Comparison of ENCODE assay signal across 8 cellular contexts in the genomic region with DNA sequence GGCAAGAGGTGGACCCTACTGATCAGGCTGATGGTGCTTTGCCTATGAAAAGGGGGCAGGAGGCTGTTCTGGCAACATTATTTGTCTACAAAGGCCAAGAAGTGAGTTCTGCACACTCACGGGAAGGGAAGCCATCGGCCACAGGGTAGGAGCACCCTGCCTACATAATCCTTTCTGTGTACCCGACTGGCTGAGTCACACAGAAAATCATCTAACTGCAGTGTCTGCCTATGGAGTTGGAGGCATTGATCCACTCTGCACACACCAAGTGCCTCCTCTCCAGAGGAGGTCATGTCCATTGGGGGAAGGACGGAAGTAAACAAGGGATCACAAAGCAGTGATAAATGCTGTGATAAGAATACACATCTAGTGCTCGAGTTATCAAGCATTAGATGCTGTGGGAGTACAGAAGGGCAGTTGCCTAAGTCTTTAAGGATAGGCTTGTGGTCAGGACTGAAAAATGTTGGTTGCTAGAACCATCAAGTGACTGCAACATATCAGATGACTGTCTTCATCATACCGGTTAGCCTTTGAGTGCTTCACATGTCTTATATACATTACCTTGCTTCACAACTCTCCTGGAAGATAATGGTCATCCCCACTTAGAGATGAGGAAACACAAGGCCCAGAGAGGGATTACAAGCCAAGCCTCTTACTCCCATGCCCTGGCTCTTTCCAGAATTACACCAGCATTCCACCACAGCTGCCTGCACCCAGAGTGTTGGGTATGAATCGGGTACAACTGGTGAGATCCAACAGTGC. TPM values are rescaled to one million over a fixed set of nuclear protein-coding genes. Genes with fewer than 3 reads are reported as not detected.
DNase-seq lines count a peak whose midpoint lies in the region; ATAC-seq and TF ChIP-seq lines count a peak whose summit lies in the region.

No MANE protein-coding gene starts in this region.

- peak overlapping the region; percentile 59 for H3K4me3 Mint-ChIP-seq in activated T-helper 1 cell treated with anti-CD3 and anti-CD28 coated beads, Interleukin-12 subunit alpha, Interleukin-12 subunit beta, Interleukin-2, Interleukin-4 antibody, amounts not matched to agents 30 ng/mL and 10 ng/mL and 1 ng/mL, durations not matched to agents 14 hours and 24 hours and 36 hours

- TF ChIP-seq CTCF in cardiac muscle cell (IDR thresholded peaks at IDR 0.05; ENCODE audit: low read depth, low read length) (no peak), right lobe of liver (IDR thresholded peaks at IDR 0.05) (no peak), thoracic aorta (IDR thresholded peaks at IDR 0.05) (no peak), GM10266 (IDR thresholded peaks at IDR 0.05; ENCODE audit: control insufficient read depth, insufficient read depth, low read depth, missing control alignments) (no peak)

- peaks cover 59% of the 10 kb centered on the region for H3K27me3 Mint-ChIP-seq in activated T-helper 1 cell treated with anti-CD3 and anti-CD28 coated beads, Interleukin-12 subunit alpha, Interleukin-12 subunit beta, Interleukin-2, Interleukin-4 antibody, amounts not matched to agents 30 ng/mL and 10 ng/mL and 1 ng/mL, durations not matched to agents 14 hours and 24 hours and 36 hours (ENCODE audit: insufficient read depth)

- no peaks in the 10 kb centered on the region for H3K9me3 ChIP-seq in cardiac muscle cell (ENCODE audit: low read depth)
- H3K9me3 ChIP-seq in right lobe of liver = no peaks in the 10 kb centered on the region
- no peaks in the 10 kb centered on the region for H3K9me3 ChIP-seq in thoracic aorta

- intact Hi-C loops in left ventricle myocardium superior (cut with micrococcal nuclease) (no loop called here), right lobe of liver (cut with DNase I) (no loop called here)
- intact Hi-C loops in activated T-helper 1 cell treated with anti-CD3 and anti-CD28 coated beads, Interleukin-12 subunit alpha, Interleukin-12 subunit beta, Interleukin-2, Interleukin-4 antibody, amounts not matched to agents 30 ng/mL and 10 ng/mL and 1 ng/mL, durations not matched to agents 14 hours and 24 hours and 36 hours (cut with micrococcal nuclease) = loop anchor here (1.0 to 10.0 kb wide), 7 partner anchors 7 to 483 kb away; a partner anchor contains a TSS

- H3K27ac Mint-ChIP-seq in activated T-helper 1 cell treated with anti-CD3 and anti-CD28 coated beads, Interleukin-12 subunit alpha, Interleukin-12 subunit beta, Interleukin-2, Interleukin-4 antibody, amounts not matched to agents 30 ng/mL and 10 ng/mL and 1 ng/mL, durations not matched to agents 14 hours and 24 hours and 36 hours = no peak overlapping the region

- 84% methylated on average over 6 of the region's 7 CpGs for WGBS in right lobe of liver (ENCODE audit: insufficient coverage, low coverage, low lambda C conversion rate, missing lambda C conversion rate)

- H3K9me3 Mint-ChIP-seq in activated T-helper 1 cell treated with anti-CD3 and anti-CD28 coated beads, Interleukin-12 subunit alpha, Interleukin-12 subunit beta, Interleukin-2, Interleukin-4 antibody, amounts not matched to agents 30 ng/mL and 10 ng/mL and 1 ng/mL, durations not matched to agents 14 hours and 24 hours and 36 hours = no peaks in the 10 kb centered on the region

- H3K27ac ChIP-seq in cardiac muscle cell (no peak overlapping the region), right lobe of liver (no peak overlapping the region), thoracic aorta (no peak overlapping the region)

- no peaks in the 10 kb centered on the region for H3K36me3 ChIP-seq in cardiac muscle cell
- peaks cover 0 to 3% (median 0%) of the 10 kb centered on the region in 4 donors for H3K36me3 ChIP-seq in right lobe of liver
- peaks cover 11% of the 10 kb centered on the region for H3K36me3 ChIP-seq in thoracic aorta

- H3K36me3 Mint-ChIP-seq in activated T-helper 1 cell treated with anti-CD3 and anti-CD28 coated beads, Interleukin-12 subunit alpha, Interleukin-12 subunit beta, Interleukin-2, Interleukin-4 antibody, amounts not matched to agents 30 ng/mL and 10 ng/mL and 1 ng/mL, durations not matched to agents 14 hours and 24 hours and 36 hours (ENCODE audit: low read depth) = no peaks in the 10 kb centered on the region

- TF ChIP-seq POLR2A in right lobe of liver (IDR thresholded peaks at IDR 0.05) = no peak

- in situ Hi-C loops in ACHN (cut with HindIII; ENCODE audit: low pct_ligation_motif_present, low pct_unique_long_range_greater_than_20kb, low sequenced_read_pairs) = no loop called here

- H3K4me1 ChIP-seq in cardiac muscle cell (ENCODE audit: low read depth) = no peaks in the 10 kb centered on the region
- H3K4me1 ChIP-seq in right lobe of liver = peaks cover 0 to 13% (median 0%) of the 10 kb centered on the region in 4 donors
- H3K4me1 ChIP-seq in thoracic aorta (ENCODE audit: control insufficient read depth in 1 of 2, low read depth in 2 of 2) = peaks cover 6 to 24% of the 10 kb centered on the region in 2 donors

- peaks cover 18% of the 10 kb centered on the region for H3K4me1 Mint-ChIP-seq in activated T-helper 1 cell treated with anti-CD3 and anti-CD28 coated beads, Interleukin-12 subunit alpha, Interleukin-12 subunit beta, Interleukin-2, Interleukin-4 antibody, amounts not matched to agents 30 ng/mL and 10 ng/mL and 1 ng/mL, durations not matched to agents 14 hours and 24 hours and 36 hours (ENCODE audit: low read depth)

- no peak for ATAC-seq in left ventricle myocardium superior
- ATAC-seq in right lobe of liver = no peak
- no peak for ATAC-seq in thoracic aorta (ENCODE audit: insufficient number of reproducible peaks, low FRiP score, low read depth)

- no peaks in the 10 kb centered on the region for H3K27me3 ChIP-seq in cardiac muscle cell
- no peaks in the 10 kb centered on the region for H3K27me3 ChIP-seq in right lobe of liver
- no peaks in the 10 kb centered on the region for H3K27me3 ChIP-seq in thoracic aorta (replicated peaks; ENCODE audit: insufficient read depth)

- DNase-seq in cardiac muscle cell (ENCODE audit: low read depth in 1 of 2, low spot score in 1 of 2) (no peak), left ventricle myocardium superior (no peak), right lobe of liver (no peak), thoracic aorta (ENCODE audit: low spot score) (no peak), ACHN (no peak), GM10266 (ENCODE audit: extremely low spot score) (no peak), NCI-H1417 treated with DMSO at 0.1 percent for 48 hours (lab: John Stamatoyannopoulos, UW) (no peak)
- DNase-seq in activated T-helper 1 cell treated with anti-CD3 and anti-CD28 coated beads, Interleukin-12 subunit alpha, Interleukin-12 subunit beta, Interleukin-2, Interleukin-4 antibody, amounts not matched to agents 30 ng/mL and 10 ng/mL and 1 ng/mL, durations not matched to agents 14 hours and 24 hours and 36 hours (ENCODE audit: low spot score) = no peak

- H3K4me3 ChIP-seq in cardiac muscle cell (peak overlapping the region; percentile 37), right lobe of liver (peak overlapping the region in 2 of 3 donors; percentile 53 to 61), thoracic aorta (peak overlapping the region; percentile 96)

RNA-seq across cellular contexts. Expression of a gene that starts 1.3 kb away (rescaled TPM):
- total RNA-seq in cardiac muscle cell (45.1 and 45.3 TPM in 2 replicates), left ventricle myocardium superior (18.6 TPM), right lobe of liver (10 to 100 TPM; 16.2 to 25.0 (median 18.8) TPM), thoracic aorta (10 to 100 TPM; 21.3 to 33.4 TPM)
- polyA plus RNA-seq in cardiac muscle cell = 54.2 and 62.2 TPM in 2 replicates
- total RNA-seq in activated T-helper 1 cell treated with anti-CD3 and anti-CD28 coated beads, Interleukin-12 subunit alpha, Interleukin-12 subunit beta, Interleukin-2, Interleukin-4 antibody, amounts not matched to agents 30 ng/mL and 10 ng/mL and 1 ng/mL, durations not matched to agents 14 hours and 24 hours and 36 hours = 10.4 and 11.6 TPM in 2 replicates

RNA-seq across cellular contexts. Expression of a gene that starts 28.5 kb away (rescaled TPM):
- total RNA-seq in cardiac muscle cell (8.2 and 8.8 TPM in 2 replicates), left ventricle myocardium superior (7.4 TPM), right lobe of liver (1 to 10 TPM; 2.5 to 4.6 (median 3.5) TPM), thoracic aorta (10 to 100 TPM in 1 of 2 donors, 1 to 10 TPM in 1; 7.3 to 12.2 TPM)
- 4.6 and 5.2 TPM in 2 replicates for polyA plus RNA-seq in cardiac muscle cell
- 21.7 and 23.1 TPM in 2 replicates for total RNA-seq in activated T-helper 1 cell treated with anti-CD3 and anti-CD28 coated beads, Interleukin-12 subunit alpha, Interleukin-12 subunit beta, Interleukin-2, Interleukin-4 antibody, amounts not matched to agents 30 ng/mL and 10 ng/mL and 1 ng/mL, durations not matched to agents 14 hours and 24 hours and 36 hours

RNA-seq across cellular contexts. Expression of a gene that starts 55.5 kb away (rescaled TPM):
- 1,318 and 1,367 TPM in 2 replicates for total RNA-seq in cardiac muscle cell
- polyA plus RNA-seq in cardiac muscle cell = 335 and 434 TPM in 2 replicates
- total RNA-seq in left ventricle myocardium superior = 637 TPM
- total RNA-seq in activated T-helper 1 cell treated with anti-CD3 and anti-CD28 coated beads, Interleukin-12 subunit alpha, Interleukin-12 subunit beta, Interleukin-2, Interleukin-4 antibody, amounts not matched to agents 30 ng/mL and 10 ng/mL and 1 ng/mL, durations not matched to agents 14 hours and 24 hours and 36 hours = 1,157 and 1,162 TPM in 2 replicates
- 100 to 1,000 TPM; 271 to 907 (median 364) TPM for total RNA-seq in right lobe of liver
- 1,000 to 10,000 TPM in 1 of 2 donors, 100 to 1,000 TPM in 1; 806 to 1,256 TPM for total RNA-seq in thoracic aorta

RNA-seq across cellular contexts. Expression of a gene that starts 55.6 kb away (rescaled TPM):
- total RNA-seq in cardiac muscle cell (32.6 and 39.4 TPM in 2 replicates), left ventricle myocardium superior (52.0 TPM), right lobe of liver (10 to 100 TPM in 5 of 6 experiments, 1 to 10 TPM in 1; 9.4 to 13.3 (median 12.1) TPM), thoracic aorta (10 to 100 TPM; 16.4 to 22.6 TPM)
- polyA plus RNA-seq in cardiac muscle cell = 37.1 and 39.7 TPM in 2 replicates
- total RNA-seq in activated T-helper 1 cell treated with anti-CD3 and anti-CD28 coated beads, Interleukin-12 subunit alpha, Interleukin-12 subunit beta, Interleukin-2, Interleukin-4 antibody, amounts not matched to agents 30 ng/mL and 10 ng/mL and 1 ng/mL, durations not matched to agents 14 hours and 24 hours and 36 hours = 23.8 and 25.8 TPM in 2 replicates

Comparison
In these comparisons a context has a peak if more than half of its experiments do, and no peak if none do; other contexts are left out.
1. H3K4me3 ChIP-seq: peak in every context shown above with its lines; median percentile 96 in thoracic aorta; 57 in right lobe of liver; 37 in cardiac muscle cell.